Comparison of ENCODE assay signal across 8 cellular contexts in the genomic region with DNA sequence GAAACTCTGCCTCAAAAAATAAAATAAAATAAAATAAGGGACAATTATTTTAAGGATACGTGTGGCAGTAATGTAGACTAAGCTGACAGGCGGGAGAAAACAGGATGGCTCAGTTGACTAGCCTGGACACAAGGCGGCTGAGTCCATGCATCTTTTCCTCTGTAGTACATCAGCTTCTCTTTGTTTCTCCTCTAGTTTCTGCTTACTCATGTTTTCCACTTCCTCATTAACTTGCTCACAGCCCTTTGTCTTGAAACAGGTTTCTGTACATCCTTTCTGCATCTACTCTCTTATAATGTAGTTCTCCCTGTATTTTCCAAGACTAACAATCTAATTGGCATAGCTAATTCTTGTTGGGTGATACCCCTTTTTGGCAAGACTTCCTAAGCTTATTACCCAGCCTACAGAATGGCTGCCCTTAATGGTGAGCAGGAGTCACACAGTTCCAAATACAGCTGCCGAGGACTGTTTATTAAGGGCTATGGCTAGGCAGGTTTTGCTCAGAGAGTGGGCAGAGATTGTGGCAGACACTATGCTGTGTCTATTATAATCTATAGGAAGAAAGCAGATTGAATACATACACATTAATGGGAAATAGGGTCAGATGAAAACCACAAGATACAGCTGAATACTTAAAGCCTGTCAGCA. TPM values are rescaled to one million over a fixed set of nuclear protein-coding genes. Genes with fewer than 3 reads are reported as not detected.
DNase-seq lines count a peak whose midpoint lies in the region; ATAC-seq and TF ChIP-seq lines count a peak whose summit lies in the region.

No MANE protein-coding gene starts in this region.

- ATAC-seq in GM19467 (IDR thresholded peaks at IDR 0.05; ENCODE audit: unreplicated experiment) (peak; percentile 40), HG03571 (IDR thresholded peaks at IDR 0.05; ENCODE audit: unreplicated experiment) (peak; percentile 49)

- peaks cover 12% of the 10 kb centered on the region for H3K36me3 Mint-ChIP-seq in activated naive CD8-positive, alpha-beta T cell

- TF ChIP-seq CTCF in retinal pigment epithelial cell (conservative IDR thresholded peaks at IDR 0.05; ENCODE audit: low read depth, low read length), result no peak

- no peaks in the 10 kb centered on the region for H3K9me3 Mint-ChIP-seq in activated naive CD8-positive, alpha-beta T cell (ENCODE audit: low read depth)

- peak; percentile 12 for DNase-seq in ELF-1 (ENCODE audit: low read depth, low spot score)
- peak; percentile 23 for DNase-seq in retinal pigment epithelial cell (ENCODE audit: low read depth)
- DNase-seq in T1000 (lab: John Stamatoyannopoulos, UW), result no peak
- no peak for DNase-seq in SK-N-DZ (ENCODE audit: low spot score)
- no peak for DNase-seq in activated naive CD4-positive, alpha-beta T cell treated with Interleukin-2 at 50 U/mL for 16 hours

- peaks cover 4% of the 10 kb centered on the region for H3K4me1 Mint-ChIP-seq in activated naive CD8-positive, alpha-beta T cell (ENCODE audit: low read depth)

- H3K4me3 Mint-ChIP-seq in activated naive CD8-positive, alpha-beta T cell, result no peak overlapping the region

- no peak overlapping the region for H3K4me3 ChIP-seq in retinal pigment epithelial cell (ENCODE audit: low read length)

- H3K27me3 Mint-ChIP-seq in activated naive CD8-positive, alpha-beta T cell, result no peaks in the 10 kb centered on the region

- peak overlapping the region; percentile 2 for H3K27ac Mint-ChIP-seq in activated naive CD8-positive, alpha-beta T cell

RNA-seq across cellular contexts. Expression of a gene that starts 58.7 kb away (rescaled TPM):
- 0.60 and 0.66 TPM in 2 replicates for polyA plus RNA-seq in SK-N-DZ (2014; cell fraction: cytosol; rRNA removed)
- 0.42 and 0.78 TPM in 2 replicates for polyA plus RNA-seq in SK-N-DZ (2014; cell fraction: nucleus; rRNA removed)

Comparison
In these comparisons a context has a peak if more than half of its experiments do, and no peak if none do; other contexts are left out.
1. DNase-seq: peak in ELF-1 (single experiment) and retinal pigment epithelial cell (single experiment); none in T1000 (single experiment), SK-N-DZ (single experiment) and activated naive CD4-positive, alpha-beta T cell treated with Interleukin-2 at 50 U/mL for 16 hours (single experiment).